ENCODE assay signal across 16 cellular contexts in genomic region chr1:229238674-229239415, GRCh38. TPM values are rescaled to one million over a fixed set of nuclear protein-coding genes. Genes with fewer than 3 reads are reported as not detected.
DNase-seq lines count a peak whose midpoint lies in the region; ATAC-seq and TF ChIP-seq lines count a peak whose summit lies in the region.
"Had no signal": no experiment of that assay in that cellular context is flagged by ENCODE, and none has a peak within 500 bp of the region (broad histone marks: within the 10 kb centered on the region; RNA-seq: fewer than 3 reads in every experiment).

No MANE protein-coding gene starts in this region.

- no peaks in the 10 kb centered on the region for H3K9me2 ChIP-seq in PC-3 (replicated peaks; ENCODE audit: low read length)

- H3K27ac ChIP-seq in neural progenitor cell (no peak overlapping the region), PC-3 (ENCODE audit: low read length) (no peak overlapping the region)

- no peaks in the 10 kb centered on the region for H3K36me3 Mint-ChIP-seq in neural progenitor cell

- peak overlapping the region; percentile 17 for H2AFZ ChIP-seq in neural progenitor cell (replicated peaks)
- no peak overlapping the region for H2AFZ ChIP-seq in PC-3 (ENCODE audit: low read length)

- H3K4me3 Mint-ChIP-seq in neural progenitor cell, result no peak overlapping the region
- H3K4me3 Mint-ChIP-seq: activated CD4-positive, alpha-beta memory T cell treated with anti-CD3 and anti-CD28 coated beads, Interleukin-2, amount 10 ng/mL, durations not matched to agents 7 days and 5 days; neural crest cell had no signal

- peaks cover 2% of the 10 kb centered on the region for H3K9me3 ChIP-seq in neural progenitor cell (ENCODE audit: low read depth)
- 0 out of 2 replicates have a peak, but pooled peaks cover 5% of the 10 kb centered on the region for H3K9me3 ChIP-seq in PC-3 (ENCODE audit: low read length)

- CTCF ChIA-PET in PC-3 (lab: Charles Lee), result no interaction called here

- no peak for ATAC-seq in PC-3
- ATAC-seq in stimulated activated naive CD8-positive, alpha-beta T cell treated with anti-CD3 and anti-CD28 coated beads, Interleukin-15, Interleukin-2, amounts not matched to agents 100 U/mL and 50 U/mL, for 24 hours, result no peak

- H3K27me3 Mint-ChIP-seq in neural progenitor cell (ENCODE audit: insufficient read depth, low read depth), result peaks cover 5% of the 10 kb centered on the region

- H3K79me2 ChIP-seq in neural progenitor cell (ENCODE audit: low read depth) (no peaks in the 10 kb centered on the region), PC-3 (ENCODE audit: low read length) (no peaks in the 10 kb centered on the region)

- DNase-seq in AG08395 (ENCODE audit: low spot score), result peak; percentile 27
- peak; percentile 82 for DNase-seq in NCI-H446 treated with DMSO at 0.1 percent for 48 hours (lab: John Stamatoyannopoulos, UW)
- DNase-seq in fibroblast of peridontal ligament (ENCODE audit: extremely low read depth), result peak; percentile 28
- no peak for DNase-seq in neural progenitor cell (ENCODE audit: low spot score)
- no peak for DNase-seq in PC-3
- no peak for DNase-seq in T-helper 2 cell
- no peak for DNase-seq in stimulated activated naive CD8-positive, alpha-beta T cell treated with anti-CD3 and anti-CD28 coated beads, Interleukin-15, Interleukin-2, amounts not matched to agents 100 U/mL and 50 U/mL, for 24 hours
- DNase-seq in NCI-H1048 (lab: John Stamatoyannopoulos, UW), result no peak
- DNase-seq: activated CD4-positive, alpha-beta memory T cell treated with anti-CD3 and anti-CD28 coated beads, Interleukin-2, amount 10 ng/mL, durations not matched to agents 7 days and 5 days; activated naive CD4-positive, alpha-beta T cell treated with Interleukin-2 at 50 U/mL for 16 hours; HCEC 1CT; NCI-H1417 treated with DMSO at 0.1 percent for 48 hours; NCI-H526; stimulated activated CD4-positive, alpha-beta T cell treated with anti-CD3 and anti-CD28 coated beads, Interleukin-12 subunit alpha, Interleukin-12 subunit beta, amount 100 ng/mL, for 4 hours; T1000 had no signal

- TF ChIP-seq CTCF in neural progenitor cell (IDR thresholded peaks at IDR 0.05) (no peak), PC-3 (conservative IDR thresholded peaks at IDR 0.05; ENCODE audit: low read depth, low read length) (no peak)

- H3K4me1 ChIP-seq in neural progenitor cell (peaks cover 18% of the 10 kb centered on the region), PC-3 (ENCODE audit: insufficient read depth, low read length) (no peaks in the 10 kb centered on the region)

- POLR2A ChIA-PET in PC-3 (lab: Charles Lee; ENCODE audit: unreplicated experiment), result no interaction called here

- H3F3A ChIP-seq in neural progenitor cell (ENCODE audit: low read depth) (peaks cover 11% of the 10 kb centered on the region), PC-3 (ENCODE audit: low read length, unreplicated experiment) (no peaks in the 10 kb centered on the region)

- H3K27ac Mint-ChIP-seq in neural progenitor cell, result no peak overlapping the region
- H3K27ac Mint-ChIP-seq: activated CD4-positive, alpha-beta memory T cell treated with anti-CD3 and anti-CD28 coated beads, Interleukin-2, amount 10 ng/mL, durations not matched to agents 7 days and 5 days had no signal

- no peak overlapping the region for H3K9ac ChIP-seq in neural progenitor cell
- no peak overlapping the region for H3K9ac ChIP-seq in PC-3 (ENCODE audit: low read length)

- peaks cover 11% of the 10 kb centered on the region for H3K4me1 Mint-ChIP-seq in neural progenitor cell
- H3K4me1 Mint-ChIP-seq: activated CD4-positive, alpha-beta memory T cell treated with anti-CD3 and anti-CD28 coated beads, Interleukin-2, amount 10 ng/mL, durations not matched to agents 7 days and 5 days had no signal

- no peaks in the 10 kb centered on the region for H4K20me1 ChIP-seq in neural progenitor cell (ENCODE audit: low read depth)
- no peaks in the 10 kb centered on the region for H4K20me1 ChIP-seq in PC-3 (ENCODE audit: low read length)

- no peak overlapping the region for H3K4me2 ChIP-seq in neural progenitor cell
- H3K4me2 ChIP-seq in PC-3 (ENCODE audit: low read length), result no peak overlapping the region

- intact Hi-C loops in PC-3 (cut with micrococcal nuclease), result no loop called here

- peaks cover 21% of the 10 kb centered on the region for H3K9me3 Mint-ChIP-seq in neural progenitor cell

- no TSS peak for BruUV-seq in PC-3 (replicated peaks; lab: Mats Ljungman, UMichigan)

- H3K36me3 ChIP-seq in neural progenitor cell (no peaks in the 10 kb centered on the region), PC-3 (ENCODE audit: low read depth, low read length) (no peaks in the 10 kb centered on the region)

- H3K27me3 ChIP-seq in neural progenitor cell (no peaks in the 10 kb centered on the region), PC-3 (ENCODE audit: low read length) (peaks cover 12% of the 10 kb centered on the region; the same call in 1 of the 2 replicates)

- H3K4me3 ChIP-seq in neural progenitor cell (no peak overlapping the region), PC-3 (ENCODE audit: low read length) (no peak overlapping the region)

RNA-seq across cellular contexts. Expression of gene RAB4A, which starts 32.1 kb away (rescaled TPM):
- total RNA-seq in neural progenitor cell (ENCODE audit: low replicate concordance) (44.1 and 48.3 TPM in 2 replicates), PC-3 (2014; rRNA removed) (33.9 and 67.0 TPM in 2 replicates)

Comparison
In these comparisons a context has a peak if more than half of its experiments do, and no peak if none do; other contexts are left out.
1. DNase-seq: peak in AG08395 (single experiment), NCI-H446 treated with DMSO at 0.1 percent for 48 hours (single experiment) and fibroblast of peridontal ligament (single experiment); none in neural progenitor cell (single experiment), PC-3 (single experiment), T-helper 2 cell (0 of 5), stimulated activated naive CD8-positive, alpha-beta T cell treated with anti-CD3 and anti-CD28 coated beads, Interleukin-15, Interleukin-2, amounts not matched to agents 100 U/mL and 50 U/mL, for 24 hours (single experiment) and NCI-H1048 (single experiment).